12 cellular contexts compared by ENCODE assay signal in genomic region chr7:129990403-129991192, GRCh38. TPM values are rescaled to one million over a fixed set of nuclear protein-coding genes. Genes with fewer than 3 reads are reported as not detected.
DNase-seq lines count a peak whose midpoint lies in the region; ATAC-seq and TF ChIP-seq lines count a peak whose summit lies in the region.
"Had no signal": no experiment of that assay in that cellular context is flagged by ENCODE, and none has a peak within 500 bp of the region (broad histone marks: within the 10 kb centered on the region; RNA-seq: fewer than 3 reads in every experiment).

No MANE protein-coding gene starts in this region.

- peaks cover 5% of the 10 kb centered on the region for H3K27me3 Mint-ChIP-seq in neural progenitor cell (ENCODE audit: insufficient read depth, low read depth)

- peaks cover 2% of the 10 kb centered on the region for H3K9me3 Mint-ChIP-seq in neural progenitor cell

- H4K20me1 ChIP-seq in BLaER1 (peaks cover 8% of the 10 kb centered on the region), neural progenitor cell (ENCODE audit: low read depth) (no peaks in the 10 kb centered on the region)

- H3K4me2 ChIP-seq in BLaER1 (peak overlapping the region; percentile 85), neural progenitor cell (no peak overlapping the region)

- H3K27me3 ChIP-seq in BLaER1: no peaks in the 10 kb centered on the region
- no peaks in the 10 kb centered on the region for H3K27me3 ChIP-seq in neural progenitor cell

- no peaks in the 10 kb centered on the region for H3F3A ChIP-seq in neural progenitor cell (ENCODE audit: low read depth)

- peak overlapping the region; percentile 72 for H3K27ac Mint-ChIP-seq in neural progenitor cell

- no peak for TF ChIP-seq POLR2A in NB4 (IDR thresholded peaks at IDR 0.05; ENCODE audit: extremely low read depth, insufficient read length)

- ATAC-seq in HG03520 (IDR thresholded peaks at IDR 0.05; ENCODE audit: unreplicated experiment): no peak

- TF ChIP-seq CTCF in NB4 (IDR thresholded peaks at IDR 0.05; ENCODE audit: low read depth, low read length) (no peak), fibroblast of the aortic adventitia (IDR thresholded peaks at IDR 0.05; ENCODE audit: insufficient read depth, low read length) (no peak), neural progenitor cell (IDR thresholded peaks at IDR 0.05) (no peak)

- H3K27ac ChIP-seq in BLaER1 (no peak overlapping the region), neural progenitor cell (peak overlapping the region; percentile 37)

- no peaks in the 10 kb centered on the region for H3K36me3 ChIP-seq in BLaER1
- H3K36me3 ChIP-seq in neural progenitor cell: no peaks in the 10 kb centered on the region

- H3K4me3 ChIP-seq in BLaER1: no peak overlapping the region
- no peak overlapping the region for H3K4me3 ChIP-seq in NB4 (ENCODE audit: low read depth, low read length)
- H3K4me3 ChIP-seq in fibroblast of the aortic adventitia (ENCODE audit: low read depth, low read length): no peak overlapping the region
- no peak overlapping the region for H3K4me3 ChIP-seq in neural progenitor cell
- H3K4me3 ChIP-seq: lung had no signal

- peaks cover 4% of the 10 kb centered on the region for H3K4me1 Mint-ChIP-seq in neural progenitor cell

- no peak overlapping the region for H3K9ac ChIP-seq in BLaER1
- H3K9ac ChIP-seq in neural progenitor cell: no peak overlapping the region

- DNase-seq in NB4 (ENCODE audit: low read depth) (peak; percentile 21), fibroblast of the aortic adventitia (ENCODE audit: low read depth) (peak; percentile 18), neural progenitor cell (ENCODE audit: low spot score) (peak; percentile 31), NCI-H146 treated with DMSO at 0.1 percent for 48 hours (lab: John Stamatoyannopoulos, UW; ENCODE audit: unreplicated experiment) (no peak)
- no peak for DNase-seq in central memory CD4-positive, alpha-beta T cell
- DNase-seq in activated effector memory CD4-positive, alpha-beta T cell treated with Interleukin-2 at 50 U/mL for 16 hours: no peak
- DNase-seq: activated CD4-positive, alpha-beta T cell treated with anti-CD3 and anti-CD28 coated beads, Interleukin-2, amount 50 U/mL, for 1 hour; NCI-H1417; occipital lobe had no signal

- H3K4me1 ChIP-seq in BLaER1 (peaks cover 31% of the 10 kb centered on the region), neural progenitor cell (no peaks in the 10 kb centered on the region)

- H3K9me3 ChIP-seq in BLaER1: no peaks in the 10 kb centered on the region
- no peaks in the 10 kb centered on the region for H3K9me3 ChIP-seq in neural progenitor cell (ENCODE audit: low read depth)

- H3K36me3 Mint-ChIP-seq in neural progenitor cell: no peaks in the 10 kb centered on the region

- H2AFZ ChIP-seq in neural progenitor cell (replicated peaks): peak overlapping the region; percentile 89

- no peak overlapping the region for H3K4me3 Mint-ChIP-seq in neural progenitor cell

- H3K79me2 ChIP-seq in neural progenitor cell (ENCODE audit: low read depth): no peaks in the 10 kb centered on the region

RNA-seq across cellular contexts. Expression of gene UBE2H, which starts 37.8 kb away (rescaled TPM):
- total RNA-seq in fibroblast of the aortic adventitia (ENCODE audit: low replicate concordance): 59.5 and 71.6 TPM in 2 replicates
- 84.1 and 114 TPM in 2 replicates for total RNA-seq in neural progenitor cell (ENCODE audit: low replicate concordance)

Comparison
In these comparisons a context has a peak if more than half of its experiments do, and no peak if none do; other contexts are left out.
1. DNase-seq: peak in NB4 (single experiment), fibroblast of the aortic adventitia (single experiment) and neural progenitor cell (single experiment); none in central memory CD4-positive, alpha-beta T cell (single experiment), NCI-H146 treated with DMSO at 0.1 percent for 48 hours (single experiment) and activated effector memory CD4-positive, alpha-beta T cell treated with Interleukin-2 at 50 U/mL for 16 hours (single experiment).